ENCODE assay signal across 29 cellular contexts in genomic region chr18:21799706-21800105, GRCh38.
"Had no signal": no experiment of that assay in that cellular context is flagged by ENCODE, and none has a peak within 500 bp of the region (broad histone marks: within the 10 kb centered on the region; RNA-seq: fewer than 3 reads in every experiment).

No MANE protein-coding gene starts in this region.

- H3K36me3 ChIP-seq: ascending aorta, brain microvascular endothelial cell, breast epithelium had no signal

- DNase-seq: activated B cell treated with CpG ODN at 0.5 μM for 24 hours; activated CD4-positive, alpha-beta memory T cell treated with anti-CD3 and anti-CD28 coated beads, Interleukin-2, amount 10 ng/mL, durations not matched to agents 7 days and 5 days; activated CD4-positive, alpha-beta T cell treated with anti-CD3 and anti-CD28 coated beads for 1 hour; activated CD4-positive, alpha-beta T cell treated with anti-CD3 and anti-CD28 coated beads for 36 hours; activated CD4-positive, alpha-beta T cell treated with anti-CD3 and anti-CD28 coated beads for 48 hours; activated CD4-positive, alpha-beta T cell treated with anti-CD3 and anti-CD28 coated beads, Interleukin-2, amount 10 ng/mL, durations not matched to agents 7 days and 5 days; activated CD4-positive, alpha-beta T cell treated with anti-CD3 and anti-CD28 coated beads, Interleukin-2, amount 50 U/mL, for 48 hours; activated CD8-positive, alpha-beta memory T cell treated with anti-CD3 and anti-CD28 coated beads for 24 hours; activated CD8-positive, alpha-beta memory T cell treated with anti-CD3 and anti-CD28 coated beads, Interleukin-2, amount 10 ng/mL, durations not matched to agents 7 days and 5 days; activated CD8-positive, alpha-beta memory T cell treated with anti-CD3 and anti-CD28 coated beads, Interleukin-2, amount 50 U/mL, for 48 hours; activated CD8-positive, alpha-beta T cell treated with anti-CD3 and anti-CD28 coated beads, Interleukin-2, amount 10 ng/mL, durations not matched to agents 7 days and 5 days; activated effector memory CD4-positive, alpha-beta T cell treated with Interleukin-2 at 50 U/mL for 16 hours; activated gamma-delta T cell; activated naive CD4-positive, alpha-beta T cell treated with anti-CD3 and anti-CD28 coated beads, Interleukin-2, amount 10 ng/mL, durations not matched to agents 7 days and 5 days; activated naive CD4-positive, alpha-beta T cell treated with Interleukin-2 at 50 U/mL for 16 hours; activated naive CD8-positive, alpha-beta T cell treated with anti-CD3 and anti-CD28 coated beads, Interleukin-2, amount 10 ng/mL, durations not matched to agents 7 days and 5 days; activated naive CD8-positive, alpha-beta T cell treated with anti-CD3 and anti-CD28 coated beads, Interleukin-2, amount 50 U/mL, for 24 hours; activated T-cell treated with anti-CD3 and anti-CD28 coated beads, Interleukin-2, amount 50 U/mL, for 24 hours; activated T-cell treated with anti-CD3 and anti-CD28 coated beads, Interleukin-2, amount 50 U/mL, for 48 hours; amygdala; anterior cingulate cortex; brain microvascular endothelial cell; central memory CD4-positive, alpha-beta T cell; T-cell; T-helper 2 cell; T-helper 9 cell had no signal

- H3K4me3 ChIP-seq: ascending aorta, breast epithelium had no signal

- ATAC-seq: activated CD4-positive, alpha-beta T cell treated with anti-CD3 and anti-CD28 coated beads for 36 hours; activated CD8-positive, alpha-beta memory T cell treated with anti-CD3 and anti-CD28 coated beads, Interleukin-2, amount 10 ng/mL, durations not matched to agents 7 days and 5 days; activated CD8-positive, alpha-beta T cell treated with anti-CD3 and anti-CD28 coated beads, Interleukin-2, amount 10 ng/mL, durations not matched to agents 7 days and 5 days; activated naive CD8-positive, alpha-beta T cell treated with anti-CD3 and anti-CD28 coated beads, Interleukin-2, amount 50 U/mL, for 24 hours; T-cell had no signal

- H3K4me1 ChIP-seq: breast epithelium had no signal

- H3K9me3 ChIP-seq: ascending aorta, breast epithelium had no signal

- H3K27ac ChIP-seq: brain microvascular endothelial cell, VCaP had no signal

- H3K27me3 ChIP-seq: ascending aorta, brain microvascular endothelial cell, breast epithelium had no signal
